ENCODE assay signal across 9 cellular contexts in genomic region chr16:18832613-18833012, GRCh38.
"Had no signal": no experiment of that assay in that cellular context is flagged by ENCODE, and none has a peak within 500 bp of the region (broad histone marks: within the 10 kb centered on the region; RNA-seq: fewer than 3 reads in every experiment).

No MANE protein-coding gene starts in this region.

- DNase-seq: GM23248, GOT3, H7, HFFc6, IMR-90, KBM-7 had no signal

- H3K9me3 Mint-ChIP-seq: HFFc6 had no signal

- H3K4me3 Mint-ChIP-seq: HFFc6 had no signal

- H3K9me3 ChIP-seq: HAP-1 had no signal

- H2AFZ ChIP-seq: GM23248 had no signal

- H3K27ac Mint-ChIP-seq: HFFc6 had no signal

- H3K9ac ChIP-seq: GM23248 had no signal

- ATAC-seq: HCT116 had no signal

- H3K27ac ChIP-seq: GM23248, HL-60 had no signal

- H3K4me3 ChIP-seq: GM23248, HAP-1 had no signal
